ENCODE assay signal across 24 cellular contexts in the genomic region with DNA sequence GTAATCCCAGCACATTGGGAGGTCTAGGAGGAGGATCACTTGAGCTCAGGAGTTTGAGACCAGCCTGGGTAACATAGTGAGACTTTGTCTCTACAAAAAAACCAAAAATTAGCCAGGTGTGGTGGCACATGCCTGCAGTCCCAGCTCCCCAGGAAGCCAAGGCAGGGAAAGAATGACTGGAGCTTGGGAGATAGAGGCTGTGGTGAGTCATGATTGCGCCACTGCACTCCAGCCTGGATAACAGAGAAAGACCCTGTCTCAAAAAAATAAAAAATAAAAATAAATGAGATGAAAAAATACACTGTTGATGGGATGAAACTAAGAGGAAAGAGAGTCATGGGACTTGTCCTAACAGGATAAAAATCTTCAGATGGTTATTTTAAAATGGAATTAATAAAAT.
A peak's percentile ranks its signal among the peaks of the same experiment; 100 is the strongest.
DNase-seq lines count a peak whose midpoint lies in the region; ATAC-seq and TF ChIP-seq lines count a peak whose summit lies in the region.
"Had no signal": no experiment of that assay in that cellular context is flagged by ENCODE, and none has a peak within 500 bp of the region (broad histone marks: within the 10 kb centered on the region; RNA-seq: fewer than 3 reads in every experiment).

No MANE protein-coding gene starts in this region.

- ATAC-seq in stimulated activated naive B cell treated with anti-CD40 and anti-IgM and Interleukin-4, amounts not matched to agents 10 μg/mL and 1 μg/mL and 100 μg/mL, for 72 hours (replicated peaks): no peak
- ATAC-seq: activated CD4-positive, alpha-beta T cell treated with anti-CD3 and anti-CD28 coated beads for 36 hours; GM12878; naive thymus-derived CD4-positive, alpha-beta T cell; sciatic nerve; stimulated activated effector memory CD8-positive, alpha-beta T cell treated with anti-CD3 and anti-CD28 coated beads, Interleukin-12 subunit alpha, Interleukin-12 subunit beta, amount 100 ng/mL, for 72 hours had no signal

- no peaks in the 10 kb centered on the region for H3K27me3 ChIP-seq in GM23248 (replicated peaks; ENCODE audit: insufficient read depth)
- H3K27me3 ChIP-seq: hepatocyte, thyroid gland had no signal

- H3K4me2 ChIP-seq in GM23248 (ENCODE audit: unreplicated experiment): no peak overlapping the region
- H3K4me2 ChIP-seq: hepatocyte had no signal

- CTCF ChIA-PET in RWPE1 (lab: Yijun Ruan, JAX): interaction anchor here (0.7 kb wide), 1 partner anchor 28 kb away, joined by 3 read pairs; no protein-coding TSS in a partner anchor
- CTCF ChIA-PET in activated CD4-positive, alpha-beta memory T cell treated with anti-CD3 and anti-CD28 coated beads, Interleukin-2, amount 10 ng/mL, durations not matched to agents 7 days and 5 days (lab: Charles Lee): no interaction called here

- H3K4me1 ChIP-seq in GM23248 (ENCODE audit: insufficient read depth): peaks cover 5% of the 10 kb centered on the region
- H3K4me1 ChIP-seq: thyroid gland had no signal

- H3K27ac ChIP-seq in GM23248: no peak overlapping the region
- peak overlapping the region; percentile 8; the same call in 1 of the 2 replicates for H3K27ac ChIP-seq in RWPE1
- H3K27ac ChIP-seq: hepatocyte, thyroid gland had no signal

- no peaks in the 10 kb centered on the region for H3K4me1 Mint-ChIP-seq in activated CD4-positive, alpha-beta memory T cell treated with anti-CD3 and anti-CD28 coated beads, Interleukin-2, amount 10 ng/mL, durations not matched to agents 7 days and 5 days
- no peaks in the 10 kb centered on the region for H3K4me1 Mint-ChIP-seq in stimulated activated naive B cell treated with anti-CD40 and anti-IgM and Interleukin-4, amounts not matched to agents 10 μg/mL and 1 μg/mL and 100 μg/mL, for 72 hours
- H3K4me1 Mint-ChIP-seq: activated CD4-positive, alpha-beta T cell treated with anti-CD3 and anti-CD28 coated beads for 36 hours; B cell; memory B cell; naive thymus-derived CD4-positive, alpha-beta T cell; stimulated activated effector memory CD8-positive, alpha-beta T cell treated with anti-CD3 and anti-CD28 coated beads, Interleukin-12 subunit alpha, Interleukin-12 subunit beta, amount 100 ng/mL, for 72 hours had no signal

- H3K4me3 Mint-ChIP-seq in activated CD4-positive, alpha-beta memory T cell treated with anti-CD3 and anti-CD28 coated beads, Interleukin-2, amount 10 ng/mL, durations not matched to agents 7 days and 5 days: no peak overlapping the region
- no peak overlapping the region for H3K4me3 Mint-ChIP-seq in stimulated activated naive B cell treated with anti-CD40 and anti-IgM and Interleukin-4, amounts not matched to agents 10 μg/mL and 1 μg/mL and 100 μg/mL, for 72 hours
- H3K4me3 Mint-ChIP-seq: activated CD4-positive, alpha-beta T cell treated with anti-CD3 and anti-CD28 coated beads for 36 hours; B cell; memory B cell; naive thymus-derived CD4-positive, alpha-beta T cell; stimulated activated effector memory CD8-positive, alpha-beta T cell treated with anti-CD3 and anti-CD28 coated beads, Interleukin-12 subunit alpha, Interleukin-12 subunit beta, amount 100 ng/mL, for 72 hours had no signal

- in situ Hi-C loops in GM23248 (cut with MboI): loop anchor here (10.0 to 25.0 kb wide), 2 partner anchors 288 to 420 kb away; no protein-coding TSS in a partner anchor

- H3K27ac Mint-ChIP-seq in activated CD4-positive, alpha-beta memory T cell treated with anti-CD3 and anti-CD28 coated beads, Interleukin-2, amount 10 ng/mL, durations not matched to agents 7 days and 5 days: no peak overlapping the region
- H3K27ac Mint-ChIP-seq in stimulated activated naive B cell treated with anti-CD40 and anti-IgM and Interleukin-4, amounts not matched to agents 10 μg/mL and 1 μg/mL and 100 μg/mL, for 72 hours: no peak overlapping the region
- H3K27ac Mint-ChIP-seq: activated CD4-positive, alpha-beta T cell treated with anti-CD3 and anti-CD28 coated beads for 36 hours; B cell; memory B cell; naive thymus-derived CD4-positive, alpha-beta T cell; stimulated activated effector memory CD8-positive, alpha-beta T cell treated with anti-CD3 and anti-CD28 coated beads, Interleukin-12 subunit alpha, Interleukin-12 subunit beta, amount 100 ng/mL, for 72 hours had no signal

- H3F3A ChIP-seq in GM23248 (ENCODE audit: insufficient read depth): no peaks in the 10 kb centered on the region

- 93 to 100% methylated on average over 1 of the region's 1 CpG for WGBS in GM23248 (ENCODE audit: low coverage in 1 of 2, low lambda C conversion rate in 2 of 2, missing lambda C conversion rate in 2 of 2), 2 experiments

- H4K20me1 ChIP-seq in GM23248 (ENCODE audit: insufficient read depth): no peaks in the 10 kb centered on the region

- no peaks in the 10 kb centered on the region for H3K27me3 Mint-ChIP-seq in activated CD4-positive, alpha-beta memory T cell treated with anti-CD3 and anti-CD28 coated beads, Interleukin-2, amount 10 ng/mL, durations not matched to agents 7 days and 5 days
- H3K27me3 Mint-ChIP-seq in stimulated activated naive B cell treated with anti-CD40 and anti-IgM and Interleukin-4, amounts not matched to agents 10 μg/mL and 1 μg/mL and 100 μg/mL, for 72 hours: peaks cover 0 to 6% of the 10 kb centered on the region in 2 donors

- no peak overlapping the region for H2AFZ ChIP-seq in GM23248
- H2AFZ ChIP-seq: hepatocyte had no signal

- H3K79me2 ChIP-seq in GM23248 (ENCODE audit: insufficient read depth): no peaks in the 10 kb centered on the region
- H3K79me2 ChIP-seq: hepatocyte had no signal

- H3K9me3 Mint-ChIP-seq in activated CD4-positive, alpha-beta memory T cell treated with anti-CD3 and anti-CD28 coated beads, Interleukin-2, amount 10 ng/mL, durations not matched to agents 7 days and 5 days: no peaks in the 10 kb centered on the region
- no peaks in the 10 kb centered on the region for H3K9me3 Mint-ChIP-seq in stimulated activated naive B cell treated with anti-CD40 and anti-IgM and Interleukin-4, amounts not matched to agents 10 μg/mL and 1 μg/mL and 100 μg/mL, for 72 hours
- H3K9me3 Mint-ChIP-seq: memory B cell had no signal

- no peak for TF ChIP-seq CTCF in RWPE1 (conservative IDR thresholded peaks at IDR 0.05; ENCODE audit: low read depth)
- no peak for TF ChIP-seq CTCF in GM20000 (IDR thresholded peaks at IDR 0.05; ENCODE audit: extremely low read depth, missing control alignments)

- no peaks in the 10 kb centered on the region for H3K36me3 Mint-ChIP-seq in activated CD4-positive, alpha-beta memory T cell treated with anti-CD3 and anti-CD28 coated beads, Interleukin-2, amount 10 ng/mL, durations not matched to agents 7 days and 5 days (ENCODE audit: low read depth)
- no peaks in the 10 kb centered on the region for H3K36me3 Mint-ChIP-seq in stimulated activated naive B cell treated with anti-CD40 and anti-IgM and Interleukin-4, amounts not matched to agents 10 μg/mL and 1 μg/mL and 100 μg/mL, for 72 hours
- H3K36me3 Mint-ChIP-seq: memory B cell; naive thymus-derived CD4-positive, alpha-beta T cell; stimulated activated effector memory CD8-positive, alpha-beta T cell treated with anti-CD3 and anti-CD28 coated beads, Interleukin-12 subunit alpha, Interleukin-12 subunit beta, amount 100 ng/mL, for 72 hours had no signal

- H3K4me3 ChIP-seq in GM23248: no peak overlapping the region
- H3K4me3 ChIP-seq: GM12878, hepatocyte, thyroid gland had no signal

- no peak overlapping the region for H3K9ac ChIP-seq in GM23248

- POLR2A ChIA-PET in RWPE1 (lab: Yijun Ruan, JAX; ENCODE audit: low non-redundant PET): no interaction called here
- POLR2A ChIA-PET in activated CD4-positive, alpha-beta memory T cell treated with anti-CD3 and anti-CD28 coated beads, Interleukin-2, amount 10 ng/mL, durations not matched to agents 7 days and 5 days (lab: Charles Lee): no interaction called here

- H3K36me3 ChIP-seq in GM23248 (ENCODE audit: low read depth): no peaks in the 10 kb centered on the region
- H3K36me3 ChIP-seq: thyroid gland had no signal

- H3K9me2 ChIP-seq in GM23248 (ENCODE audit: insufficient read depth): no peaks in the 10 kb centered on the region

- no peaks in the 10 kb centered on the region for H3K9me3 ChIP-seq in GM23248 (ENCODE audit: low read depth)
- H3K9me3 ChIP-seq: thyroid gland had no signal

- peak; percentile 48 for DNase-seq in GM23248
- DNase-seq in RWPE1 (ENCODE audit: low spot score): no peak
- peak; percentile 6 for DNase-seq in fibroblast of gingiva (ENCODE audit: low read depth)
- peak; percentile 71 for DNase-seq in renal cortical epithelial cell (ENCODE audit: low read depth)
- no peak for DNase-seq in activated CD4-positive, alpha-beta memory T cell treated with anti-CD3 and anti-CD28 coated beads, Interleukin-2, amount 10 ng/mL, durations not matched to agents 7 days and 5 days
- no peak for DNase-seq in stimulated activated naive B cell treated with anti-CD40 and anti-IgM and Interleukin-4, amounts not matched to agents 10 μg/mL and 1 μg/mL and 100 μg/mL, for 72 hours
- DNase-seq in GM20000 (ENCODE audit: low spot score): no peak
- DNase-seq: activated CD4-positive, alpha-beta T cell treated with anti-CD3 and anti-CD28 coated beads for 36 hours; amniotic stem cell; central memory CD4-positive, alpha-beta T cell; effector CD8-positive, alpha-beta T cell; GF-D8; KBM-7; naive thymus-derived CD4-positive, alpha-beta T cell; NCI-H1048; NCI-H2081; NCI-H510A treated with DMSO at 0.1 percent for 48 hours; thyroid gland had no signal

Comparison
In these comparisons a context has a peak if more than half of its experiments do, and no peak if none do; other contexts are left out.
1. DNase-seq: peak in GM23248 (single experiment), fibroblast of gingiva (single experiment) and renal cortical epithelial cell (single experiment); none in RWPE1 (single experiment), activated CD4-positive, alpha-beta memory T cell treated with anti-CD3 and anti-CD28 coated beads, Interleukin-2, amount 10 ng/mL, durations not matched to agents 7 days and 5 days (single experiment), stimulated activated naive B cell treated with anti-CD40 and anti-IgM and Interleukin-4, amounts not matched to agents 10 μg/mL and 1 μg/mL and 100 μg/mL, for 72 hours (single experiment) and GM20000 (single experiment).